8 cellular contexts compared by ENCODE assay signal in the genomic region with DNA sequence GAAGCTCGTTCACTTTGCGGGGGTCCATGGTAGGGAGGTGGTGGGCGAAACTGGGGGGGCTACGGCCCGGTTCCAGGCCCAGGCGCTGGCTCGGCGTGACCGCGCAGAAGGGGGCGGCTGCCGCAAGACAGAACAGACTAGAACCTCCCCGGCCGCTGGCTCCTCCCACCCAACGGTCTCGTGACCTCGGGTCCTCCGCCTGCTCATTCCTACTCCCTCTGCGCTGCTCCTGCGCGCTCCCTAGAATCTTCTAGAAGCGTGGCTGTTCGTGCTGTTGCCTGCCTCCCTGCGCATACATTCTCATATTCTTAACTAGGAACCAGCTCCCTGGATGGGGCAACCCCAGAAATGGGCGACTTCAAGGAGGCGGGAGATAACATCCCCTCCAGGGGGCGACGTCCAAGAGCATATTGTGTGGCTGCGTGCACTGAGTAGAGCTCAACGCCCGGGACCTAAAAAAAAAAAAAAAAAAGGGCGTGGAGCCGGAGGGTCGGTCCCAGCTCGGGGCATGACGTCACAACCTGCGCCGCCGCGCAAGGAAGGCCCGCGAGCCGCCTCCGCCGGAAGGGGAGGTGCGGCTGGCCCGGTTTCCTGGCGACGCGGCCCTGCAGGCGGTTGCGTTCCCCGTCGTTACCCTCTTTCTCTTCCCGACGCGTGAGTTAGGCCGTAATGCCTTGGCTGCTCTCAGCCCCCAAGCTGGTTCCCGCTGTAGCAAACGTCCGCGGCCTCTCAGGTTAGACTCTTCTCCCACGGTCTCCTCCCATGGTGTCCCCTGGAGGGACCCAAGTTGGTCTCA. TPM values are rescaled to one million over a fixed set of nuclear protein-coding genes. Genes with fewer than 3 reads are reported as not detected.
DNase-seq lines count a peak whose midpoint lies in the region; ATAC-seq and TF ChIP-seq lines count a peak whose summit lies in the region.

A gene (minus strand): TSS at position 127 of the 796 bp plus-strand sequence. CDS start 99 bp downstream, at position 28.
A gene (plus strand): TSS at position 636 of the 796 bp plus-strand sequence. CDS start 34 bp downstream, at position 670.

- no peaks in the 10 kb centered on the region for H3K27me3 ChIP-seq in upper lobe of right lung

- peaks cover 3% of the 10 kb centered on the region for H3K36me3 Mint-ChIP-seq in T-helper 1 cell treated with Interleukin-12 subunit alpha and Interleukin-12 subunit beta and Interleukin-4 antibody, amounts not matched to agents 30 μg/mL and 1 μg/mL, for 36 hours (ENCODE audit: low read depth)

- H3K4me1 ChIP-seq in upper lobe of right lung: peaks cover 41% of the 10 kb centered on the region

- H3K27ac Mint-ChIP-seq in T-helper 1 cell treated with Interleukin-12 subunit alpha and Interleukin-12 subunit beta and Interleukin-4 antibody, amounts not matched to agents 30 μg/mL and 1 μg/mL, for 36 hours: peak within 1 kb of the TSS; percentile 100

- intact Hi-C loops in left cardiac atrium (cut with DNase I) (no loop called here), posterior vena cava (cut with DNase I) (no loop called here), upper lobe of right lung (cut with DNase I) (no loop called here)

- in situ Hi-C loops in GM13977 (cut with MboI; ENCODE audit: low pct_unique_long_range_greater_than_20kb, low sequenced_read_pairs, unreplicated experiment): no loop called here

- H3K4me3 Mint-ChIP-seq in T-helper 1 cell treated with Interleukin-12 subunit alpha and Interleukin-12 subunit beta and Interleukin-4 antibody, amounts not matched to agents 30 μg/mL and 1 μg/mL, for 36 hours: peak within 1 kb of the TSS; percentile 95

- H3K4me3 ChIP-seq in upper lobe of right lung: peak within 1 kb of the TSS; percentile 95

- H3K9me3 Mint-ChIP-seq in T-helper 1 cell treated with Interleukin-12 subunit alpha and Interleukin-12 subunit beta and Interleukin-4 antibody, amounts not matched to agents 30 μg/mL and 1 μg/mL, for 36 hours: no peaks in the 10 kb centered on the region

- DNase-seq in GM13977 (ENCODE audit: low spot score): peak; percentile 90
- peak; percentile 98 for DNase-seq in NCI-H1694 (lab: John Stamatoyannopoulos, UW)
- peak; percentile 94 for DNase-seq in amniotic stem cell (lab: John Stamatoyannopoulos, UW)
- DNase-seq in left cardiac atrium: peak; percentile 98
- DNase-seq in posterior vena cava (ENCODE audit: low spot score): peak; percentile 99
- peak; percentile 99 for DNase-seq in upper lobe of right lung

- H3K36me3 ChIP-seq in upper lobe of right lung: peaks cover 3% of the 10 kb centered on the region

- no peaks in the 10 kb centered on the region for H3K27me3 Mint-ChIP-seq in T-helper 1 cell treated with Interleukin-12 subunit alpha and Interleukin-12 subunit beta and Interleukin-4 antibody, amounts not matched to agents 30 μg/mL and 1 μg/mL, for 36 hours (ENCODE audit: low read depth)

- H3K27ac ChIP-seq in upper lobe of right lung: peak within 1 kb of the TSS; percentile 94

- TF ChIP-seq CTCF in GM13977 (IDR thresholded peaks at IDR 0.05; ENCODE audit: extremely low read depth, insufficient read depth, missing control alignments): peak; percentile 3
- peak; percentile 30 for TF ChIP-seq CTCF in upper lobe of right lung (IDR thresholded peaks at IDR 0.05)

- ATAC-seq in HG02884 (IDR thresholded peaks at IDR 0.05; ENCODE audit: unreplicated experiment): peak; percentile 87
- peak; percentile 99 for ATAC-seq in left cardiac atrium
- ATAC-seq in upper lobe of right lung: peak; percentile 98

- H3K9me3 ChIP-seq in upper lobe of right lung: no peaks in the 10 kb centered on the region

- H3K4me1 Mint-ChIP-seq in T-helper 1 cell treated with Interleukin-12 subunit alpha and Interleukin-12 subunit beta and Interleukin-4 antibody, amounts not matched to agents 30 μg/mL and 1 μg/mL, for 36 hours (ENCODE audit: low read depth): peaks cover 40% of the 10 kb centered on the region

RNA-seq across cellular contexts. Expression of the first gene that starts in this region (rescaled TPM):
- total RNA-seq in left cardiac atrium (100 to 1,000 TPM; 168 to 171 TPM), posterior vena cava (100 to 1,000 TPM; 143 to 151 TPM), upper lobe of right lung (192 TPM)

RNA-seq across cellular contexts. Expression of the second gene that starts in this region (rescaled TPM):
- 10 to 100 TPM; 18.5 to 21.2 TPM for total RNA-seq in left cardiac atrium
- total RNA-seq in posterior vena cava: 10 to 100 TPM; 11.7 to 12.6 TPM
- 15.0 TPM for total RNA-seq in upper lobe of right lung

Comparison
In these comparisons a context has a peak if more than half of its experiments do, and no peak if none do; other contexts are left out.
1. Peak in every context shown above with its lines: DNase-seq, ATAC-seq, H3K4me3 ChIP-seq and H3K27ac ChIP-seq.